17 cellular contexts compared by ENCODE assay signal in the genomic region with DNA sequence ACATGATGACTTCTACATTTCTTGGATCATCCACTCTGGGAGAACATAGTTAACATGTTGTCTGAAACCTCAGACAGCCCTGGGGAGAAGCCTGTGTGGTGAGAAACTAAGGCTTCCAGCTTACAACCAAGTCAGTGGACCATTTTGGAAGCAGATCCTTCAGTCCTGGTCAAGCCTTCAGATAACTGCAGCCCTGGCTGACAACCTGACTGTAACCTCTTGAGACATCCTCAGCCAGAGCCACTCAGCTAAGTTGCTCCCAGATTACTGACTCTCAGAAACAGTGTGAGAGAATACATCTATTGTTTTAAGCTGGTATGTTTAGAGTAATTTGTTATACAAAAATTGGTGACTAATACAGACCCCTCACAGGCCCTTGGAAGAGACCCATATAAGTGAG. TPM values are rescaled to one million over a fixed set of nuclear protein-coding genes. Genes with fewer than 3 reads are reported as not detected.
DNase-seq lines count a peak whose midpoint lies in the region; ATAC-seq and TF ChIP-seq lines count a peak whose summit lies in the region.
"Had no signal": no experiment of that assay in that cellular context is flagged by ENCODE, and none has a peak within 500 bp of the region (broad histone marks: within the 10 kb centered on the region; RNA-seq: fewer than 3 reads in every experiment).

No MANE protein-coding gene starts in this region.

- intact Hi-C loops in left ventricle myocardium superior (cut with micrococcal nuclease) (no loop called here), Right ventricle myocardium superior (cut with DNase I) (no loop called here), thyroid gland (cut with DNase I) (no loop called here)

- H3K4me3 ChIP-seq in thyroid gland (replicated peaks in 1 of 3), result no peak overlapping the region
- H3K4me3 ChIP-seq: GM12878, K562 had no signal

- H3K27me3 ChIP-seq in thyroid gland, result no peaks in the 10 kb centered on the region

- H3K27ac ChIP-seq in epithelial cell of prostate (peak overlapping the region; percentile 0), thyroid gland (peak overlapping the region; percentile 14 to 80 (median 66))

- no peak for DNase-seq in left ventricle myocardium superior
- no peak for DNase-seq in Right ventricle myocardium superior
- no peak for DNase-seq in epithelial cell of prostate (ENCODE audit: low read depth, low spot score)
- DNase-seq in myocyte (ENCODE audit: low read depth), result peak; percentile 59
- peak in 1 of 2 donors; percentile 5 for DNase-seq in thyroid gland
- DNase-seq in T-helper 1 cell, result no peak
- no peak for DNase-seq in activated CD4-positive, alpha-beta T cell treated with anti-CD3 and anti-CD28 coated beads, Interleukin-2, amount 50 U/mL, for 4 hours
- DNase-seq: AML-193; DMS53; NCI-H1092; NCI-H2107; NCI-H345; NCI-H526 treated with DMSO at 0.1 percent for 48 hours; NK-92 treated with Interleukin-12 subunit alpha and Interleukin-12 subunit beta, amount 100 ng/mL, for 24 hours had no signal

- no peak for TF ChIP-seq CTCF in thyroid gland (IDR thresholded peaks at IDR 0.05)

- H3K9me3 ChIP-seq in thyroid gland, result no peaks in the 10 kb centered on the region

- no peak for TF ChIP-seq POLR2A in thyroid gland (IDR thresholded peaks at IDR 0.05)

- ATAC-seq in left ventricle myocardium superior (peak; percentile 48), Right ventricle myocardium superior (ENCODE audit: poor library complexity) (no peak), GM19023 (IDR thresholded peaks at IDR 0.05; ENCODE audit: unreplicated experiment) (no peak)
- ATAC-seq: GM12878, K562 had no signal

- peaks cover 19 to 36% of the 10 kb centered on the region in 2 donors for H3K4me1 ChIP-seq in thyroid gland

- no peaks in the 10 kb centered on the region for H3K36me3 ChIP-seq in thyroid gland

RNA-seq across cellular contexts. Expression of a gene that starts 50.9 kb away (rescaled TPM):
- total RNA-seq in left ventricle myocardium superior, result 139 TPM
- 114 TPM for total RNA-seq in Right ventricle myocardium superior
- total RNA-seq in myocyte, result 40.1 and 42.0 TPM in 2 replicates
- polyA plus RNA-seq in myocyte (2012), result 24.3 TPM
- total RNA-seq in thyroid gland, result 10 to 100 TPM; 24.7 to 31.2 (median 30.4) TPM
